In genomic region chr9:35499029-35499700, GRCh38 we compare ENCODE assay signal across 1 cellular context.
TF ChIP-seq lines count a peak whose summit lies in the region.

No MANE protein-coding gene starts in this region.

TF ChIP-seq in endothelial cell of umbilical vein, 7 proteins besides CTCF, POLR2A, EP300 and RAD21:
- no peak for TF ChIP-seq FOS (IDR thresholded peaks at IDR 0.05; ENCODE audit: borderline replicate concordance, insufficient read depth, low read length)
- TF ChIP-seq POLR2AphosphoS5 (IDR thresholded peaks at IDR 0.05; ENCODE audit: insufficient read depth, low read depth, low read length): no peak
- no peak for TF ChIP-seq JUN (IDR thresholded peaks at IDR 0.05; ENCODE audit: borderline replicate concordance, insufficient read depth, insufficient read length, low read depth)
- TF ChIP-seq EZH2 (IDR thresholded peaks at IDR 0.05; ENCODE audit: borderline replicate concordance, low read depth, low read length, severe bottlenecking): no peak
- TF ChIP-seq GATA2 (IDR thresholded peaks at IDR 0.05; ENCODE audit: insufficient read depth, insufficient read length, low read depth, low read length): no peak
- no peak for TF ChIP-seq MAX (IDR thresholded peaks at IDR 0.05; ENCODE audit: insufficient read depth, insufficient read length)
- no peak for TF ChIP-seq MYC (IDR thresholded peaks at IDR 0.05; ENCODE audit: low read depth, low read length)
TF ChIP-seq in endothelial cell of umbilical vein: peak in this region for 0.
